ENCODE assay signal across 8 cellular contexts in genomic region chr10:7819126-7819470, GRCh38. TPM values are rescaled to one million over a fixed set of nuclear protein-coding genes. Genes with fewer than 3 reads are reported as not detected.
A peak's percentile ranks its signal among the peaks of the same experiment; 100 is the strongest.
DNase-seq lines count a peak whose midpoint lies in the region; ATAC-seq, FAIRE-seq and TF ChIP-seq lines count a peak whose summit lies in the region.

No MANE protein-coding gene starts in this region.

- peak overlapping the region; percentile 76 to 97 for H3K4me3 ChIP-seq in kidney (ENCODE audit: low read length in 2 of 2)
- H3K4me3 ChIP-seq in spleen: peak overlapping the region; percentile 87 to 100 (median 99)

- H3K9me3 ChIP-seq in kidney (ENCODE audit: control insufficient read depth in 1 of 2, low read length in 2 of 2) (no peaks in the 10 kb centered on the region), spleen (no peaks in the 10 kb centered on the region)

- 0 to 1% (median 0%) methylated on average over 17 of the region's 17 CpGs for WGBS in spleen, 5 donors

- no peaks in the 10 kb centered on the region for H3K27me3 ChIP-seq in spleen (replicated peaks in 1 of 7)

- no peak for DNase-seq in D721Med (ENCODE audit: insufficient read length, low spot score)
- peak; percentile 5 for DNase-seq in SKM-1 treated with dmso at 0.1 percent for 144 hours (lab: John Stamatoyannopoulos, UW; ENCODE audit: unreplicated experiment)
- peak; percentile 3 for DNase-seq in central memory CD4-positive, alpha-beta T cell
- DNase-seq in kidney: no peak
- no peak for DNase-seq in spleen
- no peak for DNase-seq in NCI-H187 (lab: John Stamatoyannopoulos, UW)

- ATAC-seq in GM19395 (IDR thresholded peaks at IDR 0.05; ENCODE audit: unreplicated experiment) (peak; percentile 60), HG03442 (IDR thresholded peaks at IDR 0.05; ENCODE audit: unreplicated experiment) (peak; percentile 54)

- TF ChIP-seq CTCF in D721Med (IDR thresholded peaks at IDR 0.05; ENCODE audit: insufficient read depth, missing control alignments) (peak; percentile 19), kidney (IDR thresholded peaks at IDR 0.05; ENCODE audit: borderline replicate concordance, extremely low read depth, insufficient read depth) (peak; percentile 32), spleen (IDR thresholded peaks at IDR 0.05 in 8 of 11, conservative IDR thresholded peaks at IDR 0.05 in 3 of 11) (no peak)

- H3K36me3 ChIP-seq in kidney (ENCODE audit: control insufficient read depth in 1 of 2, insufficient read depth in 2 of 2, low read length in 2 of 2): peaks cover 0 to 4% of the 10 kb centered on the region in 2 donors
- peaks cover 0 to 30% (median under 1%) of the 10 kb centered on the region in 6 donors for H3K36me3 ChIP-seq in spleen

- H3K27ac ChIP-seq in kidney (ENCODE audit: low read depth in 2 of 2, low read length in 2 of 2): no peak overlapping the region
- peak overlapping the region in 6 of 8 donors; percentile 71 to 87 (median 79) for H3K27ac ChIP-seq in spleen

- H3K4me1 ChIP-seq in kidney (ENCODE audit: control insufficient read depth in 1 of 2, insufficient read depth in 1 of 2, low read depth in 1 of 2, low read length in 2 of 2) (peaks cover 2 to 8% of the 10 kb centered on the region in 2 donors), spleen (peaks cover 16 to 39% (median 29%) of the 10 kb centered on the region in 6 donors)

- TF ChIP-seq POLR2A in spleen (IDR thresholded peaks at IDR 0.05): no peak

- peak overlapping the region; percentile 73 to 90 for H3K9ac ChIP-seq in kidney (ENCODE audit: low read length in 2 of 2)

- FAIRE-seq in D721Med (lab: Jason Lieb, UNC): no peak
- FAIRE-seq in kidney (lab: Jason Lieb, UNC): no peak

- intact Hi-C loops in kidney (cut with DNase I): no loop called here
- intact Hi-C loops in spleen (cut with DNase I; ENCODE audit: low total_unique reads): no loop called here

RNA-seq across cellular contexts. Expression of gene TAF3, which starts 0.8 kb away (rescaled TPM):
- total RNA-seq in kidney: 8.7 TPM
- polyA plus RNA-seq in kidney (ENCODE audit: insufficient read depth, low read depth, low replicate concordance): 4.0 TPM
- 10 to 100 TPM in 4 of 7 donors, 1 to 10 TPM in 3; 9.4 to 13.0 (median 10.4) TPM for total RNA-seq in spleen
- polyA plus RNA-seq in spleen: 1 to 10 TPM; 2.7 to 4.1 (median 3.7) TPM

RNA-seq across cellular contexts. Expression of gene ATP5F1C, which starts 31.1 kb away (rescaled TPM):
- total RNA-seq in kidney (269 TPM), spleen (100 to 1,000 TPM; 158 to 275 (median 180) TPM)
- polyA plus RNA-seq in kidney (ENCODE audit: insufficient read depth, low read depth, low replicate concordance) (695 TPM), spleen (100 to 1,000 TPM; 187 to 223 (median 206) TPM)

RNA-seq across cellular contexts. Expression of gene KIN, which starts 31.3 kb away (rescaled TPM):
- 12.9 TPM for total RNA-seq in kidney
- 10.8 TPM for polyA plus RNA-seq in kidney (ENCODE audit: insufficient read depth, low read depth, low replicate concordance)
- total RNA-seq in spleen: 10 to 100 TPM in 6 of 7 donors, 1 to 10 TPM in 1; 9.2 to 13.6 (median 11.0) TPM
- polyA plus RNA-seq in spleen: 10 to 100 TPM; 11.3 to 16.0 (median 11.5) TPM

Comparison
In these comparisons a context has a peak if more than half of its experiments do, and no peak if none do; other contexts are left out.
1. DNase-seq: peak in SKM-1 treated with dmso at 0.1 percent for 144 hours (single experiment) and central memory CD4-positive, alpha-beta T cell (single experiment); none in D721Med (single experiment), kidney (single experiment), spleen (single experiment) and NCI-H187 (0 of 2).
2. CTCF ChIP-seq: peak in D721Med (single experiment) and kidney (single experiment); none in spleen (0 of 11).
3. H3K27ac ChIP-seq: peak in spleen (6 of 8); none in kidney (0 of 2).